Comparison of ENCODE assay signal across 19 cellular contexts in genomic region chr2:224110811-224111210, GRCh38.
DNase-seq lines count a peak whose midpoint lies in the region; ATAC-seq and TF ChIP-seq lines count a peak whose summit lies in the region.
"Had no signal": no experiment of that assay in that cellular context is flagged by ENCODE, and none has a peak within 500 bp of the region (broad histone marks: within the 10 kb centered on the region; RNA-seq: fewer than 3 reads in every experiment).

No MANE protein-coding gene starts in this region.

- peak overlapping the region; percentile 14; the same call in 1 of the 2 replicates for H2BK120ac ChIP-seq in IMR-90 (ENCODE audit: low read depth, low read length)

- no peak for TF ChIP-seq RAD21 in IMR-90 (IDR thresholded peaks at IDR 0.05; ENCODE audit: low read length)

- no peak for ATAC-seq in IMR-90 (ENCODE audit: low read depth)
- ATAC-seq in HG03521 (IDR thresholded peaks at IDR 0.05; ENCODE audit: unreplicated experiment) = no peak
- no peak for ATAC-seq in CD4-positive, alpha-beta T cell (ENCODE audit: poor library complexity)
- ATAC-seq in gastroesophageal sphincter = no peak

- H3K27me3 ChIP-seq in IMR-90 (ENCODE audit: control insufficient read depth, insufficient read depth, low read length) (no peaks in the 10 kb centered on the region), endodermal cell (ENCODE audit: control insufficient read depth, insufficient read depth, low read length, poor library complexity, severe bottlenecking) (no peaks in the 10 kb centered on the region), gastroesophageal sphincter (no peaks in the 10 kb centered on the region)
- H3K27me3 ChIP-seq in CD4-positive, alpha-beta T cell (ENCODE audit: control insufficient read depth, insufficient read depth, low read length) = peaks cover 12% of the 10 kb centered on the region

- H4K5ac ChIP-seq in IMR-90 (ENCODE audit: low read depth, low read length) = no peak overlapping the region

- H2BK5ac ChIP-seq in IMR-90 (ENCODE audit: low read depth, low read length, poor library complexity, severe bottlenecking) = no peak overlapping the region

- H2AK5ac ChIP-seq in IMR-90 (ENCODE audit: low read depth, low read length) = peak overlapping the region; percentile 26; the same call in 1 of the 2 replicates

- no peaks in the 10 kb centered on the region for H4K20me1 ChIP-seq in IMR-90 (ENCODE audit: insufficient read depth, low read length)

- no peak overlapping the region for H3K23ac ChIP-seq in IMR-90 (ENCODE audit: low read depth, low read length)

- H3K14ac ChIP-seq in IMR-90 (replicated peaks; ENCODE audit: low read depth, low read length) = peak overlapping the region; percentile 77

- POLR2A ChIA-PET in IMR-90 (lab: Charles Lee; ENCODE audit: unreplicated experiment) = interaction anchor here (0.6 kb wide), 1 partner anchor 68 kb away, joined by 3 read pairs; no protein-coding TSS in a partner anchor
- POLR2A ChIA-PET in CD4-positive, alpha-beta T cell (lab: Charles Lee) = no interaction called here

- H2BK20ac ChIP-seq in IMR-90 (ENCODE audit: low read depth, low read length) = peak overlapping the region; percentile 42; the same call in 1 of the 2 replicates

- intact Hi-C loops in IMR-90 (cut with micrococcal nuclease) = no loop called here
- intact Hi-C loops in CD4-positive, alpha-beta T cell (cut with DNase I, micrococcal nuclease) = no loop called here

- 20% methylated on average over 1 of the region's 6 CpGs; no CpG with 5 or more reads in 1 of the 2 experiments for WGBS in IMR-90 (ENCODE audit: extremely low coverage in 2 of 2, insufficient read length in 1 of 2), 2 experiments
- WGBS in endodermal cell (ENCODE audit: insufficient coverage in 1 of 2, insufficient read length in 1 of 2), 2 experiments = 92 to 93% methylated on average over 6 of the region's 6 CpGs
- 100% methylated on average over 2 of the region's 6 CpGs; no CpG with 5 or more reads in 1 of the 2 donors for WGBS in gastroesophageal sphincter (ENCODE audit: low coverage in 1 of 2), 2 donors

- no peak overlapping the region for H3K4me2 ChIP-seq in IMR-90 (ENCODE audit: low read depth, low read length)

- in situ Hi-C loops in IMR-90 (cut with MboI; ENCODE audit: low sequenced_read_pairs) = no loop called here

- no peak overlapping the region for H3K4me3 ChIP-seq in IMR-90 (ENCODE audit: insufficient read depth, low read depth, low read length)
- no peak overlapping the region for H3K4me3 ChIP-seq in endodermal cell (ENCODE audit: low read length)
- no peak overlapping the region for H3K4me3 ChIP-seq in gastroesophageal sphincter

- peak overlapping the region; percentile 15 for H2AK9ac ChIP-seq in IMR-90 (replicated peaks; ENCODE audit: low read depth, low read length, poor library complexity)

- no peaks in the 10 kb centered on the region for H3K79me1 ChIP-seq in IMR-90 (ENCODE audit: low read depth in 1 of 2, low read length in 2 of 2)

- TF ChIP-seq POLR2A in IMR-90 (IDR thresholded peaks at IDR 0.05; ENCODE audit: low read depth, low read length) (no peak), gastroesophageal sphincter (IDR thresholded peaks at IDR 0.05) (no peak)

- CTCF ChIA-PET in IMR-90 (lab: Yijun Ruan, JAX) = no interaction called here
- CTCF ChIA-PET in CD4-positive, alpha-beta T cell (lab: Charles Lee) = no interaction called here

- no peaks in the 10 kb centered on the region for H3K36me3 Mint-ChIP-seq in endodermal cell (ENCODE audit: low read depth)
- no peaks in the 10 kb centered on the region for H3K36me3 Mint-ChIP-seq in CD4-positive, alpha-beta T cell (ENCODE audit: low read depth)

- peaks cover 2% of the 10 kb centered on the region for H3K4me1 ChIP-seq in IMR-90 (ENCODE audit: control insufficient read depth, insufficient read depth, low read length)
- H3K4me1 ChIP-seq in endodermal cell (ENCODE audit: control insufficient read depth, insufficient read depth, low read length) = no peaks in the 10 kb centered on the region
- no peaks in the 10 kb centered on the region for H3K4me1 ChIP-seq in gastroesophageal sphincter

- peaks cover 16% of the 10 kb centered on the region for H3K9me3 Mint-ChIP-seq in endodermal cell
- H3K9me3 Mint-ChIP-seq in CD4-positive, alpha-beta T cell = no peaks in the 10 kb centered on the region

- H3K18ac ChIP-seq in IMR-90 (ENCODE audit: low read depth, low read length) = no peak overlapping the region

- H3K4ac ChIP-seq in IMR-90 (ENCODE audit: low read depth, low read length) = no peak overlapping the region

- DNase-seq in IMR-90 (no peak), RPMI7951 (ENCODE audit: low read depth) (peak; percentile 69), endodermal cell (no peak), myocyte (ENCODE audit: low read depth) (peak; percentile 37)
- DNase-seq in CD4-positive, alpha-beta T cell = no peak
- DNase-seq: DMS53, GDM1, GOT3, Kasumi-1, MM.1S, NCI-H1092, NCI-H1436, NCI-H1930, NCI-H526, RPMI8226, SIG-M5 had no signal

- H4K8ac ChIP-seq in IMR-90 (ENCODE audit: low read depth in 2 of 2, low read length in 2 of 2) = no peak overlapping the region

- peaks cover 12% of the 10 kb centered on the region for H3K4me1 Mint-ChIP-seq in endodermal cell
- H3K4me1 Mint-ChIP-seq in CD4-positive, alpha-beta T cell (ENCODE audit: low read depth) = no peaks in the 10 kb centered on the region

- H3K36me3 ChIP-seq in IMR-90 (ENCODE audit: control insufficient read depth, insufficient read depth, low read length) = no peaks in the 10 kb centered on the region
- no peaks in the 10 kb centered on the region for H3K36me3 ChIP-seq in endodermal cell (ENCODE audit: control insufficient read depth, insufficient read depth, low read length)
- no peaks in the 10 kb centered on the region for H3K36me3 ChIP-seq in gastroesophageal sphincter

- dilution Hi-C loops in IMR-90 (cut with HindIII; ENCODE audit: low sequenced_read_pairs, unreplicated experiment) = no loop called here

- no peak overlapping the region for H3K56ac ChIP-seq in IMR-90 (ENCODE audit: extremely low read depth, insufficient read depth, low read length)

- H3K27ac Mint-ChIP-seq in endodermal cell = no peak overlapping the region
- H3K27ac Mint-ChIP-seq in CD4-positive, alpha-beta T cell = no peak overlapping the region

- TF ChIP-seq EP300 in gastroesophageal sphincter (IDR thresholded peaks at IDR 0.05) = no peak

- peak overlapping the region; percentile 6 for H2AFZ ChIP-seq in IMR-90 (replicated peaks; ENCODE audit: low read length, poor library complexity)

- 0 out of 2 replicates have a peak, but pooled peaks cover 2% of the 10 kb centered on the region for H3K9me3 ChIP-seq in IMR-90 (ENCODE audit: control insufficient read depth, insufficient read depth, low read length)
- peaks cover 10% of the 10 kb centered on the region for H3K9me3 ChIP-seq in endodermal cell (ENCODE audit: control insufficient read depth, low read length)
- H3K9me3 ChIP-seq in CD4-positive, alpha-beta T cell (ENCODE audit: control insufficient read depth, low read length) = peaks cover 3% of the 10 kb centered on the region
- H3K9me3 ChIP-seq in gastroesophageal sphincter = peaks cover 0 to 8% (median 0%) of the 10 kb centered on the region in 3 donors

- no peak overlapping the region for H3K4me3 Mint-ChIP-seq in endodermal cell
- H3K4me3 Mint-ChIP-seq in CD4-positive, alpha-beta T cell = no peak overlapping the region

- H3K9ac ChIP-seq in IMR-90 (ENCODE audit: low read depth, low read length) = no peak overlapping the region
- no peak overlapping the region for H3K9ac ChIP-seq in endodermal cell (ENCODE audit: extremely low read depth, low read length, poor library complexity, severe bottlenecking)

- H2BK15ac ChIP-seq in IMR-90 (ENCODE audit: low read depth, low read length) = peak overlapping the region; percentile 84; the same call in 2 of the 3 replicates

- BruUV-seq in IMR-90 (replicated peaks; lab: Mats Ljungman, UMichigan) = no TSS peak

- H3K27ac ChIP-seq in IMR-90 (ENCODE audit: insufficient read depth, low read length) (no peak overlapping the region), endodermal cell (ENCODE audit: low read depth, low read length) (no peak overlapping the region), gastroesophageal sphincter (no peak overlapping the region)
- no peak overlapping the region for H3K27ac ChIP-seq in CD4-positive, alpha-beta T cell (ENCODE audit: low read depth, low read length)
- H3K27ac ChIP-seq: C4-2B had no signal

- TF ChIP-seq CTCF in IMR-90 (conservative IDR thresholded peaks at IDR 0.05; ENCODE audit: low read depth, low read length) (no peak), endodermal cell (conservative IDR thresholded peaks at IDR 0.05) (peak; percentile 24), gastroesophageal sphincter (IDR thresholded peaks at IDR 0.05) (no peak)
- TF ChIP-seq CTCF in CD4-positive, alpha-beta T cell (IDR thresholded peaks at IDR 0.05) = no peak

- H3K9me1 ChIP-seq in IMR-90 (ENCODE audit: insufficient read depth, low read length) = 0 out of 2 replicates have a peak, but pooled peaks cover 4% of the 10 kb centered on the region

- no peak overlapping the region for H4K91ac ChIP-seq in IMR-90 (ENCODE audit: insufficient read depth, low read depth, low read length)

- peaks cover 3% of the 10 kb centered on the region for H3K27me3 Mint-ChIP-seq in endodermal cell (ENCODE audit: insufficient read depth)
- H3K27me3 Mint-ChIP-seq in CD4-positive, alpha-beta T cell = peaks cover 32% of the 10 kb centered on the region

TF ChIP-seq in IMR-90, 13 proteins besides CTCF, POLR2A, EP300 and RAD21 (continues in another document):
- no peak for TF ChIP-seq USF2 (IDR thresholded peaks at IDR 0.05; ENCODE audit: low read depth, low read length)
- TF ChIP-seq, protein P1, sequence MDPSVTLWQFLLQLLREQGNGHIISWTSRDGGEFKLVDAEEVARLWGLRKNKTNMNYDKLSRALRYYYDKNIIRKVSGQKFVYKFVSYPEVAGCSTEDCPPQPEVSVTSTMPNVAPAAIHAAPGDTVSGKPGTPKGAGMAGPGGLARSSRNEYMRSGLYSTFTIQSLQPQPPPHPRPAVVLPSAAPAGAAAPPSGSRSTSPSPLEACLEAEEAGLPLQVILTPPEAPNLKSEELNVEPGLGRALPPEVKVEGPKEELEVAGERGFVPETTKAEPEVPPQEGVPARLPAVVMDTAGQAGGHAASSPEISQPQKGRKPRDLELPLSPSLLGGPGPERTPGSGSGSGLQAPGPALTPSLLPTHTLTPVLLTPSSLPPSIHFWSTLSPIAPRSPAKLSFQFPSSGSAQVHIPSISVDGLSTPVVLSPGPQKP (IDR thresholded peaks at IDR 0.05; ENCODE audit: borderline replicate concordance, low read depth, low read length) = no peak
- no peak for TF ChIP-seq RCOR1 (IDR thresholded peaks at IDR 0.05; ENCODE audit: insufficient replicate concordance, low read length)
- TF ChIP-seq NFE2L2 (IDR thresholded peaks at IDR 0.05; ENCODE audit: low read depth, low read length) = no peak
- no peak for TF ChIP-seq FOS (IDR thresholded peaks at IDR 0.05; ENCODE audit: low read depth, low read length)
- no peak for TF ChIP-seq CEBPB (IDR thresholded peaks at IDR 0.05; ENCODE audit: low read depth, low read length)

Comparison
In these comparisons a context has a peak if more than half of its experiments do, and no peak if none do; other contexts are left out.
1. DNase-seq: peak in RPMI7951 (single experiment) and myocyte (single experiment); none in IMR-90 (single experiment), endodermal cell (single experiment) and CD4-positive, alpha-beta T cell (0 of 10).